ENCODE assay signal across 20 cellular contexts in the genomic region with DNA sequence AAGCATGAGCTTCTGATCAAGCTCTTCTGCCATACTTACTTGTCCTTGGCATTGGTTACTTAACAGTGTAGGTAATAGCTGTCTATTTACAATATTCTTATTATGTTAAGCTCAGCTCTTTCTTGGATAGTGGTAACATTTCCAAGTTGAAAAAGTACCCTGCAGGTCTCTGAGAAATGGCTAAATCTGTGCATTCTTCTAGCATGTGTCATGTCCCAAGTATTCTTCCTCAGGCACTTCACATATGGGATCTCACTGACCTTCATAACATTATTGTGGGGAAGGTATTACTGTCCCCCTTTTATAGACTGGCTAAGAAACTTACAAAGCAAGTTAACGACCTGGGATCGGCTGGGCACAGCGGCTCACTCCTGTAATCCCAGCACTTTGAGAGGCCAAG.
A peak's percentile ranks its signal among the peaks of the same experiment; 100 is the strongest.
DNase-seq lines count a peak whose midpoint lies in the region; ATAC-seq and TF ChIP-seq lines count a peak whose summit lies in the region.
"Had no signal": no experiment of that assay in that cellular context is flagged by ENCODE, and none has a peak within 500 bp of the region (broad histone marks: within the 10 kb centered on the region; RNA-seq: fewer than 3 reads in every experiment).

No MANE protein-coding gene starts in this region.

- H3K4me1 Mint-ChIP-seq in endothelial cell (ENCODE audit: unreplicated experiment) = peaks cover 20% of the 10 kb centered on the region

- no peaks in the 10 kb centered on the region for H3K36me3 ChIP-seq in aorta (ENCODE audit: control insufficient read depth in 1 of 2, insufficient read depth in 2 of 2, low read length in 1 of 2)
- H3K36me3 ChIP-seq: adrenal gland, Peyer's patch had no signal

- no peak overlapping the region for H3K4me3 ChIP-seq in AG09309 (ENCODE audit: control insufficient read depth, low read depth, low read length)
- no peak overlapping the region for H3K4me3 ChIP-seq in astrocyte of the cerebellum (ENCODE audit: low read depth, low read length)
- no peak overlapping the region for H3K4me3 ChIP-seq in aorta (ENCODE audit: low read length in 2 of 2)
- H3K4me3 ChIP-seq: adrenal gland, Peyer's patch, psoas muscle had no signal

- in situ Hi-C loops in astrocyte of the cerebellum (cut with HindIII; ENCODE audit: low sequenced_read_pairs) = no loop called here

- H3K4me3 Mint-ChIP-seq in endothelial cell (ENCODE audit: unreplicated experiment) = no peak overlapping the region
- H3K4me3 Mint-ChIP-seq: effector memory CD8-positive, alpha-beta T cell; mesothelial cell of epicardium had no signal

- H3K9me3 Mint-ChIP-seq in endothelial cell (ENCODE audit: unreplicated experiment) = no peaks in the 10 kb centered on the region
- H3K9me3 Mint-ChIP-seq: effector memory CD8-positive, alpha-beta T cell; mesothelial cell of epicardium had no signal

- H3K9me3 ChIP-seq in aorta (ENCODE audit: control insufficient read depth, low read length) = no peaks in the 10 kb centered on the region
- H3K9me3 ChIP-seq: adrenal gland, Peyer's patch, psoas muscle had no signal

- TF ChIP-seq CTCF in AG09309 (IDR thresholded peaks at IDR 0.05; ENCODE audit: control insufficient read depth, insufficient read depth, low read depth, low read length, missing control alignments) (no peak), astrocyte of the cerebellum (IDR thresholded peaks at IDR 0.05; ENCODE audit: low read depth, low read length, missing control alignments) (no peak), foreskin keratinocyte (conservative IDR thresholded peaks at IDR 0.05) (no peak), endothelial cell (IDR thresholded peaks at IDR 0.05; ENCODE audit: unreplicated experiment) (no peak)

- H3K27me3 ChIP-seq in foreskin keratinocyte (no peaks in the 10 kb centered on the region), aorta (ENCODE audit: control insufficient read depth in 1 of 2, insufficient read depth in 2 of 2, low read length in 1 of 2) (no peaks in the 10 kb centered on the region)
- H3K27me3 ChIP-seq: adrenal gland, Peyer's patch had no signal

- H3K27me3 Mint-ChIP-seq in endothelial cell (ENCODE audit: unreplicated experiment) = no peaks in the 10 kb centered on the region

- H3K27ac ChIP-seq in foreskin keratinocyte (no peak overlapping the region), aorta (ENCODE audit: low read depth in 1 of 2, low read length in 2 of 2) (no peak overlapping the region)
- H3K27ac ChIP-seq: adrenal gland, Peyer's patch, psoas muscle had no signal

- peak; percentile 31 for DNase-seq in AG09309 (ENCODE audit: low read depth)
- peak; percentile 66 for DNase-seq in HT1080 (ENCODE audit: low read depth)
- DNase-seq in astrocyte of the cerebellum (ENCODE audit: low read depth) = peak; percentile 69
- peak in 1 of 2 donors; percentile 26 for DNase-seq in foreskin keratinocyte
- DNase-seq in NCI-H1048 (lab: John Stamatoyannopoulos, UW) = no peak
- DNase-seq in NOMO-1 treated with dmso at 0.1 percent for 144 hours (lab: John Stamatoyannopoulos, UW; ENCODE audit: unreplicated experiment) = no peak
- no peak for DNase-seq in aorta
- DNase-seq in endothelial cell (ENCODE audit: low spot score) = no peak
- DNase-seq: ACHN; activated CD4-positive, alpha-beta T cell treated with anti-CD3 and anti-CD28 coated beads for 4 hours; activated gamma-delta T cell; adrenal gland; DMS79 treated with DMSO at 0.1 percent for 48 hours; effector memory CD8-positive, alpha-beta T cell; KBM-7; left cardiac atrium; NCI-H2029; Peyer's patch; psoas muscle had no signal

- WGBS in aorta, 2 donors = 96 to 98% methylated on average over 3 of the region's 3 CpGs

- ATAC-seq in foreskin keratinocyte (peak; percentile 37), aorta (ENCODE audit: low FRiP score) (no peak)
- ATAC-seq: effector memory CD8-positive, alpha-beta T cell; left cardiac atrium; psoas muscle had no signal

- no peaks in the 10 kb centered on the region for H3K36me3 Mint-ChIP-seq in endothelial cell (ENCODE audit: low read depth, unreplicated experiment)
- H3K36me3 Mint-ChIP-seq: mesothelial cell of epicardium had no signal

- H3K27ac Mint-ChIP-seq in endothelial cell (ENCODE audit: unreplicated experiment) = no peak overlapping the region
- H3K27ac Mint-ChIP-seq: effector memory CD8-positive, alpha-beta T cell; mesothelial cell of epicardium had no signal

- peaks cover 11% of the 10 kb centered on the region for H3K4me1 ChIP-seq in foreskin keratinocyte
- H3K4me1 ChIP-seq in aorta (ENCODE audit: control insufficient read depth in 1 of 2, insufficient read depth in 2 of 2, low read length in 2 of 2) = no peaks in the 10 kb centered on the region
- H3K4me1 ChIP-seq: adrenal gland, Peyer's patch had no signal

- intact Hi-C loops in aorta (cut with DNase I) = no loop called here

Comparison
In these comparisons a context has a peak if more than half of its experiments do, and no peak if none do; other contexts are left out.
1. DNase-seq: peak in AG09309 (single experiment), HT1080 (single experiment) and astrocyte of the cerebellum (single experiment); none in NCI-H1048 (single experiment), NOMO-1 treated with dmso at 0.1 percent for 144 hours (single experiment), aorta (0 of 2) and endothelial cell (single experiment).